8 cellular contexts compared by ENCODE assay signal in genomic region chr6:156963712-156964700, GRCh38.
DNase-seq lines count a peak whose midpoint lies in the region; ATAC-seq and TF ChIP-seq lines count a peak whose summit lies in the region.

No MANE protein-coding gene starts in this region.

- ATAC-seq in HG03565 (IDR thresholded peaks at IDR 0.05; ENCODE audit: unreplicated experiment) = peak; percentile 46
- ATAC-seq in left lobe of liver = peak; percentile 83
- no peak for ATAC-seq in HG03139 (IDR thresholded peaks at IDR 0.05; ENCODE audit: unreplicated experiment)

- peak overlapping the region in 5 of 7 donors; percentile 46 to 77 (median 58) for H3K4me3 Mint-ChIP-seq in CD8-positive, alpha-beta memory T cell

- H3K4me1 Mint-ChIP-seq in CD8-positive, alpha-beta memory T cell = peaks cover 47 to 74% (median 70%) of the 10 kb centered on the region in 3 donors

- no peaks in the 10 kb centered on the region for H3K36me3 ChIP-seq in CD8-positive, alpha-beta memory T cell (ENCODE audit: insufficient read depth, low read length)
- H3K36me3 ChIP-seq in adrenal gland (replicated peaks in 1 of 2) (no peaks in the 10 kb centered on the region), thyroid gland (no peaks in the 10 kb centered on the region)

- no peak overlapping the region for H3K4me3 ChIP-seq in CD8-positive, alpha-beta memory T cell (ENCODE audit: low read length)
- peak overlapping the region in 1 of 4 donors; percentile 47 for H3K4me3 ChIP-seq in adrenal gland
- no peak overlapping the region for H3K4me3 ChIP-seq in thyroid gland (replicated peaks in 1 of 3)

- 44 to 58% (median 52%) methylated on average over 10 of the region's 10 CpGs for WGBS in adrenal gland, 4 donors
- WGBS in thyroid gland, 2 donors = 52 to 62% methylated on average over 10 of the region's 10 CpGs

- TF ChIP-seq POLR2A in adrenal gland (IDR thresholded peaks at IDR 0.05) = no peak
- TF ChIP-seq POLR2A in thyroid gland (IDR thresholded peaks at IDR 0.05) = no peak

- intact Hi-C loops in adrenal gland (cut with DNase I) (no loop called here), thyroid gland (cut with DNase I) (no loop called here)

- peaks cover 19% of the 10 kb centered on the region for H3K4me1 ChIP-seq in CD8-positive, alpha-beta memory T cell (ENCODE audit: insufficient read depth, low read length)
- H3K4me1 ChIP-seq in adrenal gland (replicated peaks in 1 of 2) (peaks cover 4% of the 10 kb centered on the region in 2 donors), thyroid gland (peaks cover 14 to 24% of the 10 kb centered on the region in 2 donors)

- no peak for DNase-seq in CD8-positive, alpha-beta memory T cell
- DNase-seq in adrenal gland = peak in 3 of 7 donors; percentile 27 to 48 (median 39)
- peak; percentile 69 for DNase-seq in left lobe of liver (ENCODE audit: low spot score)
- DNase-seq in thyroid gland = peak in 1 of 2 donors; percentile 33
- no peak for DNase-seq in NCI-H1105 (lab: John Stamatoyannopoulos, UW)
- DNase-seq in NCI-H2107 treated with DMSO at 0.1 percent for 48 hours (lab: John Stamatoyannopoulos, UW; ENCODE audit: unreplicated experiment) = no peak

- H3K27me3 Mint-ChIP-seq in CD8-positive, alpha-beta memory T cell = no peaks in the 10 kb centered on the region

- TF ChIP-seq CTCF in adrenal gland (IDR thresholded peaks at IDR 0.05) (no peak), thyroid gland (IDR thresholded peaks at IDR 0.05) (no peak)

- no peaks in the 10 kb centered on the region for H3K27me3 ChIP-seq in CD8-positive, alpha-beta memory T cell (ENCODE audit: insufficient read depth, low read length, poor library complexity, severe bottlenecking)
- H3K27me3 ChIP-seq in adrenal gland (no peaks in the 10 kb centered on the region), thyroid gland (no peaks in the 10 kb centered on the region)

- POLR2A ChIA-PET in CD8-positive, alpha-beta memory T cell (lab: Charles Lee) = no interaction called here

- no peak overlapping the region for H3K27ac ChIP-seq in CD8-positive, alpha-beta memory T cell (ENCODE audit: low read depth, low read length)
- H3K27ac ChIP-seq in adrenal gland = peak overlapping the region in 4 of 5 donors; percentile 55 to 73 (median 62)
- H3K27ac ChIP-seq in thyroid gland = peak overlapping the region in 2 of 3 donors; percentile 27 to 29

- no peaks in the 10 kb centered on the region for H3K9me3 ChIP-seq in CD8-positive, alpha-beta memory T cell (ENCODE audit: low read length)
- H3K9me3 ChIP-seq in adrenal gland (replicated peaks in 1 of 3) (no peaks in the 10 kb centered on the region), thyroid gland (no peaks in the 10 kb centered on the region)

- CTCF ChIA-PET in CD8-positive, alpha-beta memory T cell (lab: Charles Lee) = interaction anchor here (0.8 to 1.1 kb wide), 2 partner anchors 19 to 22 kb away, joined by 3 to 5 read pairs; no protein-coding TSS in a partner anchor

- H3K36me3 Mint-ChIP-seq in CD8-positive, alpha-beta memory T cell = peaks cover 0 to 2% (median 0%) of the 10 kb centered on the region in 3 donors

- H3K9me3 Mint-ChIP-seq in CD8-positive, alpha-beta memory T cell = no peaks in the 10 kb centered on the region

- peak overlapping the region in 3 of 8 donors; percentile 12 to 63 (median 54) for H3K27ac Mint-ChIP-seq in CD8-positive, alpha-beta memory T cell
